1 cellular context compared by ENCODE assay signal in genomic region chr9:3330792-3331420, GRCh38.
TF ChIP-seq lines count a peak whose summit lies in the region.

No MANE protein-coding gene starts in this region.

TF ChIP-seq in IMR-90, 13 proteins besides CTCF, POLR2A, EP300 and RAD21 (continued from another document):
- no peak for TF ChIP-seq BHLHE40 (IDR thresholded peaks at IDR 0.05; ENCODE audit: low read depth, low read length)
- no peak for TF ChIP-seq CHD1 (IDR thresholded peaks at IDR 0.05; ENCODE audit: low read depth, low read length)
- TF ChIP-seq SMC3 (IDR thresholded peaks at IDR 0.05; ENCODE audit: low read depth, low read length): no peak
- TF ChIP-seq RFX5 (IDR thresholded peaks at IDR 0.05; ENCODE audit: low read depth, low read length): no peak
- TF ChIP-seq RCOR1 (IDR thresholded peaks at IDR 0.05; ENCODE audit: insufficient replicate concordance, low read length): no peak
- no peak for TF ChIP-seq CEBPB (IDR thresholded peaks at IDR 0.05; ENCODE audit: low read depth, low read length)
- no peak for TF ChIP-seq MAFK (IDR thresholded peaks at IDR 0.05; ENCODE audit: low read depth, low read length)
- no peak for TF ChIP-seq USF2 (IDR thresholded peaks at IDR 0.05; ENCODE audit: low read depth, low read length)
- TF ChIP-seq FOS (IDR thresholded peaks at IDR 0.05; ENCODE audit: low read depth, low read length): no peak
TF ChIP-seq in IMR-90: peak in this region for 0.
